8 cellular contexts compared by ENCODE assay signal in the genomic region with DNA sequence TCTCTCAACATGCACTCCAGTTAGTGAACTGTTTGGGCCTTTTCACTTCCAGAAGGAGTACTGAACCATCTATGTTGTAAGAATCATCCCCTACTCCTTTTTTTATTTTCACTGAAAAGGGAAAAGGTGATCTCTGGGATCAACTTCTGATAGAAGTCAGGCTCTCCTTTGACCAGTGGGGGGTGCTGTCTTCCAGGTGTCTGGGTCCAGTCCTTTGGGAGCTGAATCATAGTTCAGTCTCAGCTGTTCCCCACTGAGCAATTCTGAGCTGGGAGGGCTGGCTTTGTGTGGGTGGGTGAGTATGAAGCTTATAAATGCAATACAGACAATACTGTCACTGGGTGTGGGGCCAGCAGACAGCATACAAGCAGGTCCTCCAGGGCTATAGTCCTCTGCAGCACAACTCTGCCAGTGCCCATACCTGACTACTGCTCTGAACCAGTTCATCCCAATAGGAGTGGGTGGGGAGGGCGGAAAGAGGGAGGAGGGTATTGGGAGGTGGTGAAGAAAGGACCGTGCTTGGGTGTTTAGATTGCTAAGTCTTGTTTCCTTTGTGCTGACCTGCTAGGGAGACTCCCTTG. TPM values are rescaled to one million over a fixed set of nuclear protein-coding genes. Genes with fewer than 3 reads are reported as not detected.
A peak's percentile ranks its signal among the peaks of the same experiment; 100 is the strongest.
DNase-seq lines count a peak whose midpoint lies in the region; ATAC-seq, FAIRE-seq and TF ChIP-seq lines count a peak whose summit lies in the region.

No MANE protein-coding gene starts in this region.

- peak; percentile 53 for TF ChIP-seq CTCF in A549 (IDR thresholded peaks at IDR 0.05)
- peak; percentile 59 for TF ChIP-seq CTCF in GM12875 (IDR thresholded peaks at IDR 0.05; ENCODE audit: borderline replicate concordance, insufficient read depth, low read depth, low read length)

- H3K9me3 ChIP-seq in A549, result no peaks in the 10 kb centered on the region

- peaks cover 18% of the 10 kb centered on the region for H3K36me3 Mint-ChIP-seq in activated T-helper 17 cell treated with anti-CD3 and anti-CD28 coated beads, Interleukin-2, amount 50 U/mL, for 72 hours (ENCODE audit: low read depth)

- H3K4me1 ChIP-seq in A549, result peaks cover 30% of the 10 kb centered on the region

- no peak overlapping the region for H3K4me2 ChIP-seq in A549

- CTCF ChIA-PET in A549 (lab: Yijun Ruan, JAX), result interaction anchor here (0.6 to 1.7 kb wide), 11 partner anchors 9 to 197 kb away, joined by 3 to 12 read pairs (median 4); a partner anchor contains a TSS

- no peaks in the 10 kb centered on the region for H3K9me3 Mint-ChIP-seq in activated T-helper 17 cell treated with anti-CD3 and anti-CD28 coated beads, Interleukin-2, amount 50 U/mL, for 72 hours

- H3K4me3 Mint-ChIP-seq in activated T-helper 17 cell treated with anti-CD3 and anti-CD28 coated beads, Interleukin-2, amount 50 U/mL, for 72 hours, result no peak overlapping the region

- POLR2A ChIA-PET in A549 (lab: Yijun Ruan, JAX), result interaction anchor here (1.3 kb wide), 1 partner anchor 13 kb away, joined by 4 read pairs; a partner anchor contains a TSS

- no peak for TF ChIP-seq EP300 in A549 (IDR thresholded peaks at IDR 0.05)

- ATAC-seq in A549 (peak in 1 of 2 experiments; percentile 35; a peak in 3 of 6 replicates), GM18858 (IDR thresholded peaks at IDR 0.05; ENCODE audit: unreplicated experiment) (no peak)
- ATAC-seq in activated T-helper 17 cell treated with anti-CD3 and anti-CD28 coated beads, Interleukin-2, amount 50 U/mL, for 72 hours (replicated peaks), result peak; percentile 77

- TF ChIP-seq RAD21 in A549 (conservative IDR thresholded peaks at IDR 0.05 in 1 of 2, IDR thresholded peaks at IDR 0.05 in 1 of 2), result peak; percentile 46 to 53; a peak in 4 of 5 replicates

- WGBS in A549 (ENCODE audit: missing lambda C conversion rate), result 85% methylated on average over 2 of the region's 2 CpGs

- FAIRE-seq in A549 (lab: Jason Lieb, UNC) (no peak), frontal cortex (lab: Jason Lieb, UNC) (no peak)

- peak overlapping the region in 1 of 2 experiments; percentile 62; a peak in 3 of 6 replicates for H3K27ac ChIP-seq in A549

- peak; percentile 36 to 49 for DNase-seq in A549 (ENCODE audit: low read depth in 1 of 2, low spot score in 1 of 2)
- peak; percentile 7 for DNase-seq in NCI-H526 treated with DMSO at 0.1 percent for 48 hours (lab: John Stamatoyannopoulos, UW)
- peak; percentile 53 to 71 for DNase-seq in frontal cortex (ENCODE audit: low spot score in 2 of 2)
- peak; percentile 87 for DNase-seq in skeletal muscle cell (ENCODE audit: low read depth)
- DNase-seq in GF-D8 (lab: John Stamatoyannopoulos, UW), result no peak

- no peak for TF ChIP-seq POLR2A in A549 (IDR thresholded peaks at IDR 0.05; ENCODE audit: low read length)

- no peaks in the 10 kb centered on the region for H3K27me3 Mint-ChIP-seq in activated T-helper 17 cell treated with anti-CD3 and anti-CD28 coated beads, Interleukin-2, amount 50 U/mL, for 72 hours

- H3K27ac Mint-ChIP-seq in activated T-helper 17 cell treated with anti-CD3 and anti-CD28 coated beads, Interleukin-2, amount 50 U/mL, for 72 hours, result peak overlapping the region; percentile 72

- peaks cover 3% of the 10 kb centered on the region for H3K4me1 Mint-ChIP-seq in activated T-helper 17 cell treated with anti-CD3 and anti-CD28 coated beads, Interleukin-2, amount 50 U/mL, for 72 hours

- H3K4me3 ChIP-seq in A549 (no peak overlapping the region), GM12875 (ENCODE audit: low read depth, low read length) (no peak overlapping the region), skeletal muscle cell (ENCODE audit: low read depth, low read length) (no peak overlapping the region)

TF ChIP-seq in A549, 52 proteins besides CTCF, POLR2A, EP300 and RAD21:
- TF ChIP-seq HOXA7 (CRISPR knock-in tag; IDR thresholded peaks at IDR 0.05), result no peak
- TF ChIP-seq, protein P1, sequence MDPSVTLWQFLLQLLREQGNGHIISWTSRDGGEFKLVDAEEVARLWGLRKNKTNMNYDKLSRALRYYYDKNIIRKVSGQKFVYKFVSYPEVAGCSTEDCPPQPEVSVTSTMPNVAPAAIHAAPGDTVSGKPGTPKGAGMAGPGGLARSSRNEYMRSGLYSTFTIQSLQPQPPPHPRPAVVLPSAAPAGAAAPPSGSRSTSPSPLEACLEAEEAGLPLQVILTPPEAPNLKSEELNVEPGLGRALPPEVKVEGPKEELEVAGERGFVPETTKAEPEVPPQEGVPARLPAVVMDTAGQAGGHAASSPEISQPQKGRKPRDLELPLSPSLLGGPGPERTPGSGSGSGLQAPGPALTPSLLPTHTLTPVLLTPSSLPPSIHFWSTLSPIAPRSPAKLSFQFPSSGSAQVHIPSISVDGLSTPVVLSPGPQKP (IDR thresholded peaks at IDR 0.05; ENCODE audit: low read depth, low read length), result no peak
- TF ChIP-seq SMC3 (IDR thresholded peaks at IDR 0.05), result peak; percentile 26; the same call in 1 of the 3 replicates
- no peak for TF ChIP-seq POLR2AphosphoS2 (conservative IDR thresholded peaks at IDR 0.05; ENCODE audit: low read length)
- no peak for TF ChIP-seq FOXS1 (CRISPR knock-in tag; IDR thresholded peaks at IDR 0.05)
- no peak for TF ChIP-seq EHMT2 (IDR thresholded peaks at IDR 0.05; ENCODE audit: low read depth)

RNA-seq across cellular contexts. Expression of a gene that starts 12.5 kb away (rescaled TPM):
- polyA plus RNA-seq in A549 (2011; rRNA removed), result 152 and 158 TPM in 2 replicates
- polyA plus RNA-seq in A549 (2012; cell fraction: cytosol; rRNA removed), result 70.6 and 73.4 TPM in 2 replicates
- polyA plus RNA-seq in A549 (2012; cell fraction: nucleus; rRNA removed), result 66.8 and 84.3 TPM in 2 replicates
- polyA plus RNA-seq in A549 (2017; fragmentation: RNase III; extraction: RNeasy Plus Mini Kit Qiagen cat#74134 plus additional on column Dnase treatment), result 98.0 to 106 TPM (median 103 TPM) in 3 replicates
- polyA minus RNA-seq in A549 (2011; rRNA and poly(A)+ RNA removed), result 93.4 and 105 TPM in 2 replicates
- 100 to 1,000 TPM; 116 to 168 TPM for total RNA-seq in activated T-helper 17 cell treated with anti-CD3 and anti-CD28 coated beads, Interleukin-2, amount 50 U/mL, for 72 hours
- 162 TPM for total RNA-seq in frontal cortex

RNA-seq across cellular contexts. Expression of a gene that starts 48.1 kb away (rescaled TPM):
- polyA plus RNA-seq in A549 (2011; rRNA removed) (2.5 and 4.9 TPM in 2 replicates), A549 (2017; fragmentation: RNase III; extraction: RNeasy Plus Mini Kit Qiagen cat#74134 plus additional on column Dnase treatment) (5.6 to 5.9 TPM (median 5.6 TPM) in 3 replicates)
- polyA plus RNA-seq in A549 (2012; cell fraction: cytosol; rRNA removed), result 4.5 and 5.7 TPM in 2 replicates
- polyA plus RNA-seq in A549 (2012; cell fraction: nucleus; rRNA removed), result 15.7 and 19.5 TPM in 2 replicates
- polyA minus RNA-seq in A549 (2011; rRNA and poly(A)+ RNA removed), result 14.1 and 15.4 TPM in 2 replicates
- total RNA-seq in activated T-helper 17 cell treated with anti-CD3 and anti-CD28 coated beads, Interleukin-2, amount 50 U/mL, for 72 hours, result 1 to 10 TPM in 1 of 2 donors, under 1 TPM in 1; 0.77 to 1.3 TPM
- 27.3 TPM for total RNA-seq in frontal cortex

Comparison
In these comparisons a context has a peak if more than half of its experiments do, and no peak if none do; other contexts are left out.
1. RNA of a gene that starts 48.1 kb away (total RNA-seq): 27.3 TPM in frontal cortex (single experiment); 0.77 to 1.3 TPM in activated T-helper 17 cell treated with anti-CD3 and anti-CD28 coated beads, Interleukin-2, amount 50 U/mL, for 72 hours; every median in the first group is over 10 times any median in the second.